28 cellular contexts compared by ENCODE assay signal in the genomic region with DNA sequence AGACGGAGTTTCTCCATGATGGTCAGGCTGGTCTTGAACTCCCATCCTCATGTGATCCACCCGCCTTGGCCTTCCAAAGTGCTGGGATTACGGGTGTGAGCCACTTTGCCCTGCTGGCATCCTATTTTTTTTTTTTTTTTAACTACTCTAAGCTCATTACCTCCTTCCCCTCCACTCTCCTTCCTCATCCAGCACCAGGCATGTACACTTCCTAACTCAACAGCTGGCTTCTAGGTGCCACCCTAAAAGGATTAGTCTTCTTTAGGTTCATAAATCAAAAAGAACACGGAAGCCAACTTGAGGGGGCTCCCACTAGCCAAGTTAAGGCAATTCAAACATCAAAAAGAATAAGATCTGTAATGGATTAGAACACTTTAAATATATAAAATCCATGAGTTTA.
"Had no signal": no experiment of that assay in that cellular context is flagged by ENCODE, and none has a peak within 500 bp of the region (broad histone marks: within the 10 kb centered on the region; RNA-seq: fewer than 3 reads in every experiment).

No MANE protein-coding gene starts in this region.

- H3K4me3 ChIP-seq: cardiac muscle cell, colonic mucosa, esophagus squamous epithelium, ovary, psoas muscle, smooth muscle cell, uterus had no signal

- H3K36me3 ChIP-seq: cardiac muscle cell, colonic mucosa, esophagus squamous epithelium, ovary, uterus, WERI-Rb-1 had no signal

- H3K27ac ChIP-seq: cardiac muscle cell, colonic mucosa, epithelial cell of prostate, esophagus squamous epithelium, ovary, psoas muscle, uterus, WERI-Rb-1 had no signal

- ATAC-seq: activated CD4-positive, CD25-positive, alpha-beta regulatory T cell treated with anti-CD3 and anti-CD28 coated beads, Interleukin-2, amount 50 U/mL, for 24 hours; left cardiac atrium; left ventricle myocardium superior; psoas muscle; stimulated activated memory B cell treated with anti-CD40 and anti-IgM and Interleukin-4, amounts not matched to agents 10 μg/mL and 1 μg/mL and 100 μg/mL, for 72 hours; stimulated activated naive CD8-positive, alpha-beta T cell treated with anti-CD3 and anti-CD28 coated beads, Interleukin-15, amount 100 ng/mL, for 72 hours had no signal

- H3K27me3 ChIP-seq: cardiac muscle cell, colonic mucosa, esophagus squamous epithelium, ovary, uterus had no signal

- H3K9me3 ChIP-seq: colonic mucosa, esophagus squamous epithelium, ovary, psoas muscle, uterus had no signal

- FAIRE-seq: endometrium, keratinocyte had no signal

- DNase-seq: activated CD4-positive, alpha-beta T cell treated with anti-CD3 and anti-CD28 coated beads for 48 hours; activated CD4-positive, alpha-beta T cell treated with anti-CD3 and anti-CD28 coated beads, Interleukin-2, amount 50 U/mL, for 48 hours; activated CD8-positive, alpha-beta memory T cell treated with anti-CD3 and anti-CD28 coated beads for 24 hours; activated effector memory CD4-positive, alpha-beta T cell treated with Interleukin-2 at 50 U/mL for 16 hours; activated naive CD4-positive, alpha-beta T cell treated with Interleukin-2 at 50 U/mL for 16 hours; aorta; colonic mucosa; effector CD8-positive, alpha-beta T cell; esophagus squamous epithelium; foreskin melanocyte; left cardiac atrium; left ventricle myocardium superior; ovary; psoas muscle; stimulated activated CD4-positive, alpha-beta T cell treated with anti-CD3 and anti-CD28 coated beads, Interleukin-1b, Interleukin-23, amount 100 ng/mL, for 48 hours; stimulated activated CD4-positive, alpha-beta T cell treated with anti-CD3 and anti-CD28 coated beads, Interleukin-4, amount 100 ng/mL, for 4 hours; stimulated activated CD8-positive, alpha-beta memory T cell treated with anti-CD3 and anti-CD28 coated beads, Interleukin-4, amount 100 ng/mL, for 48 hours; stimulated activated naive CD8-positive, alpha-beta T cell treated with anti-CD3 and anti-CD28 coated beads, Interleukin-15, amount 100 ng/mL, for 72 hours; T-helper 9 cell; uterus; WERI-Rb-1 had no signal

- H3K4me1 ChIP-seq: colonic mucosa, esophagus squamous epithelium, psoas muscle, uterus had no signal
